ENCODE assay signal across 8 cellular contexts in genomic region chr17:31550389-31551056, GRCh38.
DNase-seq lines count a peak whose midpoint lies in the region; ATAC-seq and TF ChIP-seq lines count a peak whose summit lies in the region.

No MANE protein-coding gene starts in this region.

- H3K27me3 Mint-ChIP-seq in mesothelial cell of epicardium (ENCODE audit: low read depth) = no peaks in the 10 kb centered on the region

- in situ Hi-C loops in brain microvascular endothelial cell (cut with HindIII; ENCODE audit: low pct_ligation_motif_present, low sequenced_read_pairs) = no loop called here

- no peaks in the 10 kb centered on the region for H3K27me3 ChIP-seq in brain microvascular endothelial cell (replicated peaks)

- no peaks in the 10 kb centered on the region for H3K9me3 ChIP-seq in KOPT-K1 (ENCODE audit: insufficient read depth, low read length, poor library complexity, severe bottlenecking)

- TF ChIP-seq CTCF in brain microvascular endothelial cell (IDR thresholded peaks at IDR 0.05; ENCODE audit: low read depth, low read length, missing control alignments) (no peak), mesothelial cell of epicardium (IDR thresholded peaks at IDR 0.05; ENCODE audit: unreplicated experiment) (no peak)

- peak overlapping the region; percentile 55 for H3K4me3 ChIP-seq in brain microvascular endothelial cell (ENCODE audit: low read depth, low read length)

- peaks cover 9% of the 10 kb centered on the region for H3K4me1 Mint-ChIP-seq in mesothelial cell of epicardium

- H3K36me3 Mint-ChIP-seq in mesothelial cell of epicardium = no peaks in the 10 kb centered on the region

- no peak for ATAC-seq in HG03108 (IDR thresholded peaks at IDR 0.05; ENCODE audit: unreplicated experiment)

- H3K27ac Mint-ChIP-seq in mesothelial cell of epicardium = peak overlapping the region; percentile 94

- H3K36me3 ChIP-seq in KOPT-K1 (ENCODE audit: insufficient read depth, low read length) = no peaks in the 10 kb centered on the region
- H3K36me3 ChIP-seq in brain microvascular endothelial cell (replicated peaks) = no peaks in the 10 kb centered on the region

- peak; percentile 55 for DNase-seq in DMS79 treated with DMSO at 0.1 percent for 48 hours (lab: John Stamatoyannopoulos, UW)
- no peak for DNase-seq in brain microvascular endothelial cell
- DNase-seq in mesothelial cell of epicardium (ENCODE audit: low spot score in 2 of 2, unreplicated experiment in 2 of 2) = no peak
- DNase-seq in HuH-7.5 (ENCODE audit: low spot score) = no peak
- DNase-seq in islet precursor cell = no peak
- no peak for DNase-seq in NCI-H2081 (lab: John Stamatoyannopoulos, UW)

- H3K4me3 Mint-ChIP-seq in mesothelial cell of epicardium = peak overlapping the region; percentile 88

- H3K9me3 Mint-ChIP-seq in mesothelial cell of epicardium = no peaks in the 10 kb centered on the region

- H3K27ac ChIP-seq in KOPT-K1 (ENCODE audit: low read depth, low read length, poor library complexity, severe bottlenecking) = peak overlapping the region; percentile 86
- no peak overlapping the region for H3K27ac ChIP-seq in brain microvascular endothelial cell
